Comparison of ENCODE assay signal across 9 cellular contexts in the genomic region with DNA sequence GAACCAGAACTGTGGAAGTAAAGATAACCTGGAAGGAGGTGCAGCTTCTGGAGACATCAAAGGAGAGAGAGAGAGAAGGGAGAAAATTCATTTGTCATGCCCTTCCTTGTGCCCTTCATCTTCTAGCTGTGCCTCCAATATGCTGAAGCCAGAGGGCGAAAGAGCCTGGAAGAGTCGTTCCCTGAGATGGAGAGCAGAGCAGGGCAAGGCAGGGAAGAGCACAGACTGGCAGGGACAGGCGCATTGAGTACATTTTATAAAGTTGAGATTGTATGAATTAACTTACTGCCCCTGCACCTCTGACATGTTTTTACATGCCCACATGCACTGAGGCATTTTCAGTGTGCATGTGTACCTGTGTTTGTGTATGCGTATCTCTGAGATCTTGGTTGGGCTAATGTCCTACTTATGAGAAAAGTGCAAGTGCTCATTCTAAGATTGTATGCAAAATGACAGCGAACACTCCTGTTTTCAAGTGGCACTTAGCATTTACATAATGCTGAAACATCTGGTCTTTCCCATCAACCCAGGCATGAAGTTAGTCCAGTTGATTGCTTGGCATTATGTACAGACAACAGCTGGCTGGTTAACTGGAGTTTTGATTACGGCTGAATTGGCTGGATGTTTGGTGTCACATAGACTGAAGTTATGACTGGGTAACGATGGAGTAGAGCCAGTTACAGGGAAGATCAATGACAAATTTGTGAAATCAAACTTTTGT. TPM values are rescaled to one million over a fixed set of nuclear protein-coding genes. Genes with fewer than 3 reads are reported as not detected.
A peak's percentile ranks its signal among the peaks of the same experiment; 100 is the strongest.
DNase-seq lines count a peak whose midpoint lies in the region; ATAC-seq and TF ChIP-seq lines count a peak whose summit lies in the region.
"Had no signal": no experiment of that assay in that cellular context is flagged by ENCODE, and none has a peak within 500 bp of the region (broad histone marks: within the 10 kb centered on the region; RNA-seq: fewer than 3 reads in every experiment).

No MANE protein-coding gene starts in this region.

- RAD21 ChIA-PET in HCT116 (lab: Charles Lee; ENCODE audit: low non-redundant PET in 1 of 2, low total read pairs in 2 of 2, uncharacterized antibody in 2 of 2, unreplicated experiment in 2 of 2), result no interaction called here

- no peak overlapping the region for H3K4me3 ChIP-seq in HCT116 (replicated peaks in 1 of 2; ENCODE audit: low read depth in 1 of 2, low read length in 2 of 2)
- H3K4me3 ChIP-seq in epithelial cell of esophagus (ENCODE audit: low read length), result no peak overlapping the region
- H3K4me3 ChIP-seq: esophagus squamous epithelium had no signal

- no peak overlapping the region for H3K9ac ChIP-seq in HCT116 (ENCODE audit: low read length)

- ATAC-seq in HCT116 (no peak), HG02759 (IDR thresholded peaks at IDR 0.05; ENCODE audit: unreplicated experiment) (no peak)

- H3K27me3 Mint-ChIP-seq in osteocyte (ENCODE audit: unreplicated experiment), result no peaks in the 10 kb centered on the region

- H3K9me3 ChIP-seq in HCT116 (ENCODE audit: control insufficient read depth in 1 of 2, insufficient read depth in 1 of 2, low read depth in 1 of 2, low read length in 2 of 2), result no peaks in the 10 kb centered on the region
- H3K9me3 ChIP-seq: esophagus squamous epithelium had no signal

- H3K27me3 ChIP-seq in HCT116 (ENCODE audit: insufficient read depth, low read length), result no peaks in the 10 kb centered on the region
- H3K27me3 ChIP-seq: esophagus squamous epithelium had no signal

- H3K79me2 ChIP-seq in HCT116 (ENCODE audit: insufficient read depth, low read length), result no peaks in the 10 kb centered on the region

- TF ChIP-seq RAD21 in HCT116 (IDR thresholded peaks at IDR 0.05; ENCODE audit: low read depth), result peak; percentile 48

- H3K4me2 ChIP-seq in HCT116 (ENCODE audit: low read length), result no peak overlapping the region

- no peaks in the 10 kb centered on the region for H3K9me2 ChIP-seq in HCT116 (ENCODE audit: insufficient read depth)

- POLR2A ChIA-PET in HCT116 (lab: Charles Lee), result no interaction called here

- H3K4me1 Mint-ChIP-seq in osteocyte (ENCODE audit: unreplicated experiment), result peaks cover 62% of the 10 kb centered on the region

- H3K4me1 ChIP-seq in HCT116 (ENCODE audit: control insufficient read depth in 1 of 2, insufficient read depth in 2 of 2, low read length in 2 of 2), result no peaks in the 10 kb centered on the region

- CTCF ChIA-PET in HCT116 (lab: Charles Lee), result interaction anchor here (1.0 kb wide), 1 partner anchor 1628 kb away, joined by 3 read pairs; no protein-coding TSS in a partner anchor

- no peaks in the 10 kb centered on the region for H3K9me3 Mint-ChIP-seq in osteocyte (ENCODE audit: unreplicated experiment)

- DNase-seq in HCT116 (ENCODE audit: low read depth, low spot score) (no peak), NCI-H345 (lab: John Stamatoyannopoulos, UW) (peak; percentile 27), epithelial cell of esophagus (ENCODE audit: low read depth) (peak; percentile 52), osteocyte (ENCODE audit: extremely low spot score, unreplicated experiment) (no peak), activated gamma-delta T cell (lab: John Stamatoyannopoulos, UW) (no peak), NCI-H82 treated with DMSO at 0.1 percent for 48 hours (lab: John Stamatoyannopoulos, UW; ENCODE audit: unreplicated experiment) (no peak)
- DNase-seq: amniotic stem cell, esophagus squamous epithelium had no signal

- intact Hi-C loops in HCT116 (cut with micrococcal nuclease), result no loop called here

- no TSS peak for BruUV-seq in HCT116 (replicated peaks; lab: Mats Ljungman, UMichigan)

- no peak overlapping the region for H3K27ac ChIP-seq in HCT116 (ENCODE audit: low read depth, low read length)
- H3K27ac ChIP-seq: esophagus squamous epithelium had no signal

- no peaks in the 10 kb centered on the region for H3K36me3 ChIP-seq in HCT116 (ENCODE audit: control insufficient read depth in 1 of 2, insufficient read depth in 2 of 2, low read length in 2 of 2)
- H3K36me3 ChIP-seq: esophagus squamous epithelium had no signal

- no peak overlapping the region for H2AFZ ChIP-seq in HCT116 (ENCODE audit: low read depth, low read length, poor library complexity, severe bottlenecking)

- H3K27ac Mint-ChIP-seq in osteocyte (ENCODE audit: unreplicated experiment), result no peak overlapping the region

- no peak for TF ChIP-seq POLR2A in HCT116 (IDR thresholded peaks at IDR 0.05; ENCODE audit: borderline replicate concordance, extremely low read depth, insufficient read depth, insufficient read length)

- peaks cover 3% of the 10 kb centered on the region for H3K36me3 Mint-ChIP-seq in osteocyte (ENCODE audit: unreplicated experiment)

- TF ChIP-seq CTCF in HCT116 (IDR thresholded peaks at IDR 0.05 in 2 of 3, conservative IDR thresholded peaks at IDR 0.05 in 1 of 3; ENCODE audit: borderline replicate concordance in 1 of 3, insufficient read depth in 1 of 3, low read depth in 2 of 3, low read length in 2 of 3) (peak in 2 of 3 experiments; percentile 20 to 30; a peak in 2 of 6 replicates), epithelial cell of esophagus (IDR thresholded peaks at IDR 0.05; ENCODE audit: insufficient read depth, low read depth, low read length, missing control alignments) (peak; percentile 61), osteocyte (IDR thresholded peaks at IDR 0.05) (peak; percentile 45)

- H3K4me3 Mint-ChIP-seq in osteocyte (ENCODE audit: unreplicated experiment), result no peak overlapping the region

- no peaks in the 10 kb centered on the region for H4K20me1 ChIP-seq in HCT116 (ENCODE audit: insufficient read depth)

TF ChIP-seq in HCT116, 20 proteins besides CTCF, POLR2A, EP300 and RAD21:
- TF ChIP-seq TCF7L2 (IDR thresholded peaks at IDR 0.05; ENCODE audit: borderline replicate concordance, extremely low read depth, insufficient read depth, insufficient read length) (peak; percentile 51), SRF (IDR thresholded peaks at IDR 0.05; ENCODE audit: low read depth) (no peak)
TF ChIP-seq in HCT116: peak in this region for 1.

RNA-seq across cellular contexts. Expression of a gene that starts 23.7 kb away (rescaled TPM):
- total RNA-seq in HCT116 (2021; ENCODE audit: unreplicated experiment) (135 TPM), osteocyte (96.6 and 97.9 TPM in 2 replicates)
- polyA plus RNA-seq in HCT116 (2012), result 66.9 and 92.7 TPM in 2 replicates

Comparison
In these comparisons a context has a peak if more than half of its experiments do, and no peak if none do; other contexts are left out.
1. DNase-seq: peak in NCI-H345 (single experiment) and epithelial cell of esophagus (single experiment); none in HCT116 (single experiment), osteocyte (single experiment), activated gamma-delta T cell (single experiment) and NCI-H82 treated with DMSO at 0.1 percent for 48 hours (single experiment).
2. Peak in every context shown above with its lines, with median percentiles within 50 percentile points of each other: CTCF ChIP-seq.